24 cellular contexts compared by ENCODE assay signal in genomic region chr12:95253386-95253785, GRCh38.
"Had no signal": no experiment of that assay in that cellular context is flagged by ENCODE, and none has a peak within 500 bp of the region (broad histone marks: within the 10 kb centered on the region; RNA-seq: fewer than 3 reads in every experiment).

No MANE protein-coding gene starts in this region.

- H3K4me1 ChIP-seq: prostate gland had no signal

- H3K9me3 ChIP-seq: gastroesophageal sphincter, heart left ventricle, left lung, prostate gland, right atrium auricular region, sigmoid colon, thoracic aorta, vagina had no signal

- H3K4me3 Mint-ChIP-seq: naive thymus-derived CD8-positive, alpha-beta T cell; nephron progenitor cell; stimulated activated naive B cell treated with anti-CD40 and anti-IgM and Interleukin-4, amounts not matched to agents 10 μg/mL and 1 μg/mL and 100 μg/mL, for 72 hours; stimulated activated naive CD8-positive, alpha-beta T cell treated with anti-CD3 and anti-CD28 coated beads, Interleukin-15, Interleukin-2, amounts not matched to agents 100 ng/mL and 50 ng/mL, for 24 hours had no signal

- DNase-seq: cerebellar nuclear complex; cortex of kidney; effector CD8-positive, alpha-beta T cell; foreskin keratinocyte; heart left ventricle; left cardiac atrium; left lung; mammary epithelial cell; mesendoderm; midbrain; naive thymus-derived CD8-positive, alpha-beta T cell; nephron progenitor cell; nucleus accumbens; sigmoid colon; stimulated activated CD4-positive, alpha-beta T cell treated with anti-CD3 and anti-CD28 coated beads, Interleukin-2, amount 100 ng/mL, for 48 hours; stimulated activated naive B cell treated with anti-CD40 and anti-IgM and Interleukin-4, amounts not matched to agents 10 μg/mL and 1 μg/mL and 100 μg/mL, for 72 hours; trophoblast cell had no signal

- H3K27ac Mint-ChIP-seq: naive thymus-derived CD8-positive, alpha-beta T cell; nephron progenitor cell; stimulated activated naive B cell treated with anti-CD40 and anti-IgM and Interleukin-4, amounts not matched to agents 10 μg/mL and 1 μg/mL and 100 μg/mL, for 72 hours; stimulated activated naive CD8-positive, alpha-beta T cell treated with anti-CD3 and anti-CD28 coated beads, Interleukin-15, Interleukin-2, amounts not matched to agents 100 ng/mL and 50 ng/mL, for 24 hours had no signal

- H3K27me3 ChIP-seq: foreskin keratinocyte, gastroesophageal sphincter, heart left ventricle, hepatocyte, left lung, right atrium auricular region, sigmoid colon, vagina had no signal

- H3K27ac ChIP-seq: foreskin keratinocyte, heart left ventricle, hepatocyte, left lung, prostate gland, right atrium auricular region, vagina had no signal

- H3K9me3 Mint-ChIP-seq: naive thymus-derived CD8-positive, alpha-beta T cell; nephron progenitor cell; stimulated activated naive B cell treated with anti-CD40 and anti-IgM and Interleukin-4, amounts not matched to agents 10 μg/mL and 1 μg/mL and 100 μg/mL, for 72 hours; stimulated activated naive CD8-positive, alpha-beta T cell treated with anti-CD3 and anti-CD28 coated beads, Interleukin-15, Interleukin-2, amounts not matched to agents 100 ng/mL and 50 ng/mL, for 24 hours had no signal

- ATAC-seq: foreskin keratinocyte; gastroesophageal sphincter; heart left ventricle; left cardiac atrium; left lung; naive thymus-derived CD8-positive, alpha-beta T cell; stimulated activated naive B cell treated with anti-CD40 and anti-IgM and Interleukin-4, amounts not matched to agents 10 μg/mL and 1 μg/mL and 100 μg/mL, for 72 hours had no signal

- H3K4me3 ChIP-seq: gastroesophageal sphincter, heart left ventricle, hepatocyte, left lung, prostate gland, right atrium auricular region, sigmoid colon, thoracic aorta, vagina had no signal

- H3K36me3 ChIP-seq: prostate gland had no signal

- H3K27me3 Mint-ChIP-seq: naive thymus-derived CD8-positive, alpha-beta T cell; stimulated activated naive B cell treated with anti-CD40 and anti-IgM and Interleukin-4, amounts not matched to agents 10 μg/mL and 1 μg/mL and 100 μg/mL, for 72 hours; stimulated activated naive CD8-positive, alpha-beta T cell treated with anti-CD3 and anti-CD28 coated beads, Interleukin-15, Interleukin-2, amounts not matched to agents 100 ng/mL and 50 ng/mL, for 24 hours had no signal
